16 cellular contexts compared by ENCODE assay signal in genomic region chr13:110239280-110240120, GRCh38.
DNase-seq lines count a peak whose midpoint lies in the region; ATAC-seq, FAIRE-seq and TF ChIP-seq lines count a peak whose summit lies in the region.
"Had no signal": no experiment of that assay in that cellular context is flagged by ENCODE, and none has a peak within 500 bp of the region (broad histone marks: within the 10 kb centered on the region; RNA-seq: fewer than 3 reads in every experiment).

No MANE protein-coding gene starts in this region.

- no peak overlapping the region for H4K8ac ChIP-seq in mesendoderm (ENCODE audit: low read depth, low read length)

- H2BK120ac ChIP-seq in mesendoderm (ENCODE audit: low read depth, low read length): no peak overlapping the region

- H2AK5ac ChIP-seq in mesendoderm (ENCODE audit: low read length): no peak overlapping the region

- DNase-seq in bronchial epithelial cell (ENCODE audit: low read depth) (peak; percentile 12), lung microvascular endothelial cell (ENCODE audit: low read depth in 2 of 2) (peak; percentile 38 to 40), thyroid gland (no peak), mesendoderm (no peak), germinal center (ENCODE audit: low spot score) (no peak)
- DNase-seq: activated CD4-positive, alpha-beta T cell treated with anti-CD3 and anti-CD28 coated beads, Interleukin-2, amount 50 U/mL, for 4 hours; activated T-cell treated with anti-CD3 and anti-CD28 coated beads, Interleukin-2, amount 50 U/mL, for 72 hours; cortex of kidney; DMS53; left lung; naive thymus-derived CD4-positive, alpha-beta T cell; NCI-H187; NCI-H69; stimulated activated CD4-positive, alpha-beta T cell treated with anti-CD3 and anti-CD28 coated beads, Interleukin-1b, Interleukin-23, amount 100 ng/mL, for 48 hours had no signal

- H3K56ac ChIP-seq in mesendoderm (ENCODE audit: low read length): no peak overlapping the region

- H3K9ac ChIP-seq in Loucy (ENCODE audit: low read depth, low read length, poor library complexity, severe bottlenecking) (no peak overlapping the region), mesendoderm (ENCODE audit: low read length) (no peak overlapping the region)

- no peaks in the 10 kb centered on the region for H3K79me2 ChIP-seq in Loucy (ENCODE audit: insufficient read depth, low read length)
- H3K79me2 ChIP-seq in mesendoderm (ENCODE audit: control insufficient read depth, insufficient read depth, low read length): no peaks in the 10 kb centered on the region

- H2BK15ac ChIP-seq in mesendoderm (replicated peaks; ENCODE audit: low read depth): no peak overlapping the region

- peaks cover under 1% of the 10 kb centered on the region for H3K79me1 ChIP-seq in mesendoderm (ENCODE audit: low read length)

- H3K27me3 ChIP-seq in Loucy (ENCODE audit: insufficient read depth, low read length, poor library complexity, severe bottlenecking) (no peaks in the 10 kb centered on the region), bronchial epithelial cell (ENCODE audit: control insufficient read depth, insufficient read depth, low read length) (no peaks in the 10 kb centered on the region), thyroid gland (no peaks in the 10 kb centered on the region), mesendoderm (ENCODE audit: insufficient read depth, low read length, poor library complexity) (no peaks in the 10 kb centered on the region)

- H3K9me3 ChIP-seq in Loucy (ENCODE audit: insufficient read depth, low read depth, low read length): no peaks in the 10 kb centered on the region
- no peaks in the 10 kb centered on the region for H3K9me3 ChIP-seq in thyroid gland
- H3K9me3 ChIP-seq: left lung had no signal

- no peak overlapping the region for H3K4ac ChIP-seq in mesendoderm (ENCODE audit: low read depth, low read length)

- no peak overlapping the region for H2AFZ ChIP-seq in Loucy (ENCODE audit: low read length)

- H3F3A ChIP-seq in Loucy (ENCODE audit: low read depth): no peaks in the 10 kb centered on the region

- no peaks in the 10 kb centered on the region for H3K36me3 ChIP-seq in Loucy (ENCODE audit: insufficient read depth, low read length)
- no peaks in the 10 kb centered on the region for H3K36me3 ChIP-seq in bronchial epithelial cell (ENCODE audit: control insufficient read depth, insufficient read depth, low read length)
- H3K36me3 ChIP-seq in thyroid gland: no peaks in the 10 kb centered on the region
- H3K36me3 ChIP-seq in mesendoderm (ENCODE audit: control insufficient read depth, insufficient read depth, low read length): no peaks in the 10 kb centered on the region

- no peak for FAIRE-seq in bronchial epithelial cell (lab: Jason Lieb, UNC)

- no peak overlapping the region for H2BK5ac ChIP-seq in mesendoderm (ENCODE audit: low read length)

- no peak overlapping the region for H3K4me2 ChIP-seq in Loucy (ENCODE audit: low read depth, low read length, poor library complexity, severe bottlenecking)
- no peak overlapping the region for H3K4me2 ChIP-seq in mesendoderm (ENCODE audit: low read length)

- H4K20me1 ChIP-seq in Loucy (ENCODE audit: insufficient read depth, low read length, poor library complexity, severe bottlenecking): no peaks in the 10 kb centered on the region

- 61 to 65% methylated on average over 5 of the region's 5 CpGs for WGBS in thyroid gland, 2 donors
- no CpG with 5 or more reads among the region's 5 CpGs for whole genome bisulfite sequencing in mesendoderm (ENCODE audit: extremely low coverage, insufficient coverage, low lambda C conversion rate)

- TF ChIP-seq CTCF in Loucy (conservative IDR thresholded peaks at IDR 0.05; ENCODE audit: low read length) (peak; percentile 24), bronchial epithelial cell (IDR thresholded peaks at IDR 0.05; ENCODE audit: insufficient read depth, low read length, severe bottlenecking) (no peak), thyroid gland (IDR thresholded peaks at IDR 0.05) (no peak)

- intact Hi-C loops in thyroid gland (cut with DNase I): no loop called here

- no peak overlapping the region for H3K18ac ChIP-seq in mesendoderm (ENCODE audit: low read length)

- no peak for ATAC-seq in HG02840 (IDR thresholded peaks at IDR 0.05; ENCODE audit: low FRiP score, unreplicated experiment)
- ATAC-seq: activated T-cell treated with anti-CD3 and anti-CD28 coated beads, Interleukin-2, amount 50 U/mL, for 72 hours; naive thymus-derived CD4-positive, alpha-beta T cell had no signal

- no peaks in the 10 kb centered on the region for H3K9me2 ChIP-seq in Loucy (replicated peaks; ENCODE audit: low read depth, low read length)

- no peak for TF ChIP-seq POLR2A in thyroid gland (IDR thresholded peaks at IDR 0.05)

- H4K5ac ChIP-seq in mesendoderm (ENCODE audit: low read length): no peak overlapping the region

- H3K27ac ChIP-seq in thyroid gland: peak overlapping the region in 2 of 3 donors; percentile 30 to 58
- no peak overlapping the region for H3K27ac ChIP-seq in mesendoderm (ENCODE audit: low read depth, low read length)
- H3K27ac ChIP-seq: left lung had no signal

- no peak overlapping the region for H3K23ac ChIP-seq in mesendoderm (ENCODE audit: low read length)

- H3K4me1 ChIP-seq in Loucy (ENCODE audit: insufficient read depth, low read length, poor library complexity, severe bottlenecking): no peaks in the 10 kb centered on the region
- peaks cover 6 to 31% of the 10 kb centered on the region in 2 donors for H3K4me1 ChIP-seq in thyroid gland
- peaks cover 11% of the 10 kb centered on the region for H3K4me1 ChIP-seq in mesendoderm (ENCODE audit: control insufficient read depth, low read depth, low read length)

- H3K4me3 ChIP-seq in Loucy (ENCODE audit: low read length, poor library complexity, severe bottlenecking): no peak overlapping the region
- H3K4me3 ChIP-seq in bronchial epithelial cell (ENCODE audit: low read depth, low read length): no peak overlapping the region
- no peak overlapping the region for H3K4me3 ChIP-seq in thyroid gland (replicated peaks in 1 of 3)
- H3K4me3 ChIP-seq in mesendoderm (ENCODE audit: low read length): no peak overlapping the region
- H3K4me3 ChIP-seq: left lung had no signal

Comparison
In these comparisons a context has a peak if more than half of its experiments do, and no peak if none do; other contexts are left out.
1. DNase-seq: peak in bronchial epithelial cell (single experiment) and lung microvascular endothelial cell (2 of 2); none in thyroid gland (0 of 2), mesendoderm (single experiment) and germinal center (single experiment).